ENCODE assay signal across 12 cellular contexts in genomic region chr12:98656289-98657101, GRCh38. TPM values are rescaled to one million over a fixed set of nuclear protein-coding genes. Genes with fewer than 3 reads are reported as not detected.
DNase-seq lines count a peak whose midpoint lies in the region; ATAC-seq and TF ChIP-seq lines count a peak whose summit lies in the region.
"Had no signal": no experiment of that assay in that cellular context is flagged by ENCODE, and none has a peak within 500 bp of the region (broad histone marks: within the 10 kb centered on the region; RNA-seq: fewer than 3 reads in every experiment).

No MANE protein-coding gene starts in this region.

- intact Hi-C loops in right lobe of liver (cut with DNase I): no loop called here

- no peak overlapping the region for H3K4me3 ChIP-seq in right lobe of liver

- no peak for TF ChIP-seq CTCF in GM13976 (IDR thresholded peaks at IDR 0.05; ENCODE audit: borderline replicate concordance, control extremely low read depth, extremely low read depth, insufficient read depth, missing control alignments)
- no peak for TF ChIP-seq CTCF in foreskin keratinocyte (conservative IDR thresholded peaks at IDR 0.05)
- no peak for TF ChIP-seq CTCF in right lobe of liver (IDR thresholded peaks at IDR 0.05)

- ATAC-seq in GM18907 (IDR thresholded peaks at IDR 0.05; ENCODE audit: unreplicated experiment): peak; percentile 60
- peak; percentile 54 for ATAC-seq in foreskin keratinocyte
- no peak for ATAC-seq in right lobe of liver
- ATAC-seq: esophagus mucosa had no signal

- WGBS in right lobe of liver (ENCODE audit: insufficient coverage, low coverage, low lambda C conversion rate, missing lambda C conversion rate): 75% methylated on average over 6 of the region's 6 CpGs

- H3K27me3 ChIP-seq in foreskin keratinocyte (no peaks in the 10 kb centered on the region), right lobe of liver (no peaks in the 10 kb centered on the region)

- DNase-seq in GM13976 (ENCODE audit: low spot score) (peak; percentile 32), NCI-H2227 treated with DMSO at 0.1 percent for 48 hours (lab: John Stamatoyannopoulos, UW) (peak; percentile 60), foreskin keratinocyte (peak in 1 of 2 donors; percentile 14), COR-L47 (lab: John Stamatoyannopoulos, UW) (no peak), right lobe of liver (no peak)
- DNase-seq in stimulated activated CD4-positive, alpha-beta T cell treated with anti-CD3 and anti-CD28 coated beads, Interleukin-12 subunit alpha, Interleukin-12 subunit beta, amount 100 ng/mL, for 4 hours: no peak
- DNase-seq: activated CD8-positive, alpha-beta memory T cell treated with anti-CD3 and anti-CD28 coated beads, Interleukin-2, amount 50 U/mL, for 48 hours; caudate nucleus; KBM-7; NCI-H187 had no signal

- peaks cover 0 to 22% (median 1%) of the 10 kb centered on the region in 4 donors for H3K36me3 ChIP-seq in right lobe of liver

- TF ChIP-seq POLR2A in right lobe of liver (IDR thresholded peaks at IDR 0.05): no peak

- H3K27ac ChIP-seq in foreskin keratinocyte (no peak overlapping the region), right lobe of liver (no peak overlapping the region)

- no peaks in the 10 kb centered on the region for H3K9me3 ChIP-seq in right lobe of liver

- H3K4me1 ChIP-seq in foreskin keratinocyte (no peaks in the 10 kb centered on the region), right lobe of liver (no peaks in the 10 kb centered on the region)

- in situ Hi-C loops in GM13976 (cut with MboI; ENCODE audit: low sequenced_read_pairs, unreplicated experiment): no loop called here

RNA-seq across cellular contexts. Expression of gene APAF1, which starts 11.4 kb away (rescaled TPM):
- total RNA-seq in foreskin keratinocyte (17.0 and 18.6 TPM in 2 replicates), right lobe of liver (10 to 100 TPM in 1 of 6 experiments, 1 to 10 TPM in 5; 4.5 to 12.3 (median 7.1) TPM)
- 4.9 and 6.8 TPM in 2 replicates for polyA plus RNA-seq in foreskin keratinocyte

RNA-seq across cellular contexts. Expression of gene IKBIP, which starts 11.9 kb away (rescaled TPM):
- total RNA-seq in foreskin keratinocyte: 50.5 and 52.7 TPM in 2 replicates
- 37.0 and 38.2 TPM in 2 replicates for polyA plus RNA-seq in foreskin keratinocyte
- 10 to 100 TPM in 2 of 6 experiments, 1 to 10 TPM in 4; 2.8 to 12.6 (median 6.6) TPM for total RNA-seq in right lobe of liver

Comparison
In these comparisons a context has a peak if more than half of its experiments do, and no peak if none do; other contexts are left out.
1. DNase-seq: peak in GM13976 (single experiment) and NCI-H2227 treated with DMSO at 0.1 percent for 48 hours (single experiment); none in COR-L47 (single experiment), right lobe of liver (0 of 3) and stimulated activated CD4-positive, alpha-beta T cell treated with anti-CD3 and anti-CD28 coated beads, Interleukin-12 subunit alpha, Interleukin-12 subunit beta, amount 100 ng/mL, for 4 hours (single experiment).
2. ATAC-seq: peak in GM18907 (single experiment) and foreskin keratinocyte (single experiment); none in right lobe of liver (0 of 4).